Comparison of ENCODE assay signal across 11 cellular contexts in the genomic region with DNA sequence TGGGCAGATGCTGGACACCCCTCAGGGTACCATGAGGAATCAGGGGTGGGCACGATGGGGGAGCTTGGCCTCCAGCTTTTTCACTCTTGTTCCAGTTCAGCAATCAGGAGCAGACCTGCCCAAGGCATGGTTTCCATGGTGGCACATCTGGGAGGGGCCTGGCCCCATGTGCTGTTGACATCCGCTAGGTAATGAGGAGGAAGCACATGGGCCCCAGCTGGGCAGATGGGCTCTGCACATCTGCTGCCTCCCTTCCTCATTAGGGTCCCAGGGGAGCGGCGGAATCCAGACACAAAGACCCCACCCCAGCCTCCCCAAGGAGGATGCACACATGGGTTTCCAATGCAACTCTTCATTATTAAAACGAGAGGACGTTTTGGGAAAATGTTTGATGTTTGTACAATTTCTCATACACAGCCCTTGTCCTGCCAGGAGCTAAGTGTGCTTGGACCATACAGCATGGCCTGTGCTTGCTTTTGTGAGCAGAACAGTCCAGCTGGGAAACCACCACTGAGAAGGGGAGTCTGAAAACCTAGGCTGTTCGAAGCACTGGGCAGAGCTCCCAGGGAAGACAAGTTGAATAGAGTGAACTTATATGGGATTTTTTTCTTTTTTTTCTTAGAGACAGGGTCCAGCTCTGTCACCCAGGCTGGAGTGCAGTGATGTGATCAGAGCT. TPM values are rescaled to one million over a fixed set of nuclear protein-coding genes. Genes with fewer than 3 reads are reported as not detected.
DNase-seq lines count a peak whose midpoint lies in the region; ATAC-seq lines count a peak whose summit lies in the region.
"Had no signal": no experiment of that assay in that cellular context is flagged by ENCODE, and none has a peak within 500 bp of the region (broad histone marks: within the 10 kb centered on the region; RNA-seq: fewer than 3 reads in every experiment).

No MANE protein-coding gene starts in this region.

- H3K9me3 ChIP-seq in skeletal muscle tissue (ENCODE audit: control insufficient read depth in 3 of 3, low read length in 3 of 3), result no peaks in the 10 kb centered on the region

- ATAC-seq in GM18868 (IDR thresholded peaks at IDR 0.05; ENCODE audit: unreplicated experiment) (peak; percentile 38), HG03460 (IDR thresholded peaks at IDR 0.05; ENCODE audit: unreplicated experiment) (peak; percentile 72), GM21737 (IDR thresholded peaks at IDR 0.05; ENCODE audit: unreplicated experiment) (no peak), GM19467 (IDR thresholded peaks at IDR 0.05; ENCODE audit: unreplicated experiment) (no peak)
- ATAC-seq: activated T-helper 17 cell treated with anti-CD3 and anti-CD28 coated beads, Interleukin-2, amount 50 U/mL, for 72 hours had no signal

- peak overlapping the region; percentile 79 for H3K27ac ChIP-seq in skeletal muscle tissue (ENCODE audit: low read depth, low read length)

- peak overlapping the region in 2 of 3 donors; percentile 14 to 16 for H3K9ac ChIP-seq in skeletal muscle tissue (ENCODE audit: low read depth in 1 of 3, low read length in 3 of 3)

- H3K4me3 ChIP-seq in skeletal muscle tissue (ENCODE audit: low read length in 3 of 3), result no peak overlapping the region

- H3K27me3 ChIP-seq in skeletal muscle tissue (ENCODE audit: control insufficient read depth in 3 of 3, insufficient read depth in 3 of 3, low read length in 3 of 3), result no peaks in the 10 kb centered on the region

- DNase-seq in germinal center (ENCODE audit: low spot score) (peak; percentile 88), T-helper 1 cell (no peak), posterior cingulate gyrus (no peak)
- DNase-seq: DMS153; effector CD4-positive, alpha-beta T cell had no signal

- H3K4me1 ChIP-seq in skeletal muscle tissue (ENCODE audit: control insufficient read depth in 3 of 3, insufficient read depth in 3 of 3, low read length in 3 of 3), result peaks cover 26 to 32% (median 28%) of the 10 kb centered on the region in 3 donors

- intact Hi-C loops in posterior cingulate gyrus (cut with DNase I), result no loop called here

- no peaks in the 10 kb centered on the region for H3K36me3 ChIP-seq in skeletal muscle tissue (ENCODE audit: control insufficient read depth in 3 of 3, insufficient read depth in 3 of 3, low read length in 3 of 3)

RNA-seq across cellular contexts. Expression of a gene that starts 23.7 kb away (rescaled TPM):
- 13.6 TPM for total RNA-seq in skeletal muscle tissue

Comparison
In these comparisons a context has a peak if more than half of its experiments do, and no peak if none do; other contexts are left out.
1. ATAC-seq: peak in GM18868 (single experiment) and HG03460 (single experiment); none in GM21737 (single experiment) and GM19467 (single experiment).